In genomic region chr5:177470759-177471536, GRCh38 we compare ENCODE assay signal across 8 cellular contexts. TPM values are rescaled to one million over a fixed set of nuclear protein-coding genes. Genes with fewer than 3 reads are reported as not detected.
DNase-seq lines count a peak whose midpoint lies in the region; ATAC-seq and TF ChIP-seq lines count a peak whose summit lies in the region.
"Had no signal": no experiment of that assay in that cellular context is flagged by ENCODE, and none has a peak within 500 bp of the region (broad histone marks: within the 10 kb centered on the region; RNA-seq: fewer than 3 reads in every experiment).

No MANE protein-coding gene starts in this region.

- peaks cover 12% of the 10 kb centered on the region for H3K4me1 ChIP-seq in foreskin keratinocyte

- H3K27me3 ChIP-seq in foreskin keratinocyte, result no peaks in the 10 kb centered on the region

- POLR2A ChIA-PET in WTC11 (lab: Charles Lee), result interaction anchor here (0.5 to 6.0 kb wide), 8 partner anchors 7 to 606 kb away, joined by 3 to 53 read pairs (median 6); partner anchors contain the start of gene PDLIM7

- H3K27ac ChIP-seq in foreskin keratinocyte, result no peak overlapping the region

- H3K4me3 Mint-ChIP-seq in WTC11, result peak overlapping the region; percentile 76
- H3K4me3 Mint-ChIP-seq in stimulated activated naive CD8-positive, alpha-beta T cell treated with anti-CD3 and anti-CD28 coated beads, Interleukin-15, amount 100 ng/mL, for 72 hours, result peak overlapping the region; percentile 88 to 92

- H3K27ac Mint-ChIP-seq in WTC11, result peak overlapping the region; percentile 87; the same call in 1 of the 2 replicates
- H3K27ac Mint-ChIP-seq in stimulated activated naive CD8-positive, alpha-beta T cell treated with anti-CD3 and anti-CD28 coated beads, Interleukin-15, amount 100 ng/mL, for 72 hours, result peak overlapping the region in 1 of 2 donors; percentile 79

- DNase-seq in HCEC 1CT (peak; percentile 78), WTC11 (ENCODE audit: low spot score) (no peak), foreskin keratinocyte (no peak), DMS153 (lab: John Stamatoyannopoulos, UW) (no peak), GM03348 (ENCODE audit: low spot score) (no peak)
- DNase-seq in stimulated activated naive CD8-positive, alpha-beta T cell treated with anti-CD3 and anti-CD28 coated beads, Interleukin-15, amount 100 ng/mL, for 72 hours, result no peak
- no peak for DNase-seq in effector CD8-positive, alpha-beta T cell (lab: John Stamatoyannopoulos, UW)
- DNase-seq: activated gamma-delta T cell had no signal

- H3K9me3 Mint-ChIP-seq in WTC11, result peaks cover 2% of the 10 kb centered on the region
- no peaks in the 10 kb centered on the region for H3K9me3 Mint-ChIP-seq in stimulated activated naive CD8-positive, alpha-beta T cell treated with anti-CD3 and anti-CD28 coated beads, Interleukin-15, amount 100 ng/mL, for 72 hours

- H3K27me3 Mint-ChIP-seq in WTC11 (ENCODE audit: low read depth), result no peaks in the 10 kb centered on the region
- H3K27me3 Mint-ChIP-seq in stimulated activated naive CD8-positive, alpha-beta T cell treated with anti-CD3 and anti-CD28 coated beads, Interleukin-15, amount 100 ng/mL, for 72 hours, result no peaks in the 10 kb centered on the region

- no peak for TF ChIP-seq CTCF in WTC11 (IDR thresholded peaks at IDR 0.05)
- no peak for TF ChIP-seq CTCF in foreskin keratinocyte (conservative IDR thresholded peaks at IDR 0.05)

- CTCF ChIA-PET in WTC11 (lab: Charles Lee), result interaction anchor here (0.6 to 16.7 kb wide), 5 partner anchors 13 to 66 kb away, joined by 3 to 230 read pairs (median 18); partner anchors contain the start of gene PDLIM7

- peaks cover 33% of the 10 kb centered on the region for H3K36me3 Mint-ChIP-seq in WTC11

- ATAC-seq in WTC11 (no peak), foreskin keratinocyte (peak; percentile 21)
- no peak for ATAC-seq in stimulated activated naive CD8-positive, alpha-beta T cell treated with anti-CD3 and anti-CD28 coated beads, Interleukin-15, amount 100 ng/mL, for 72 hours

- H3K4me1 Mint-ChIP-seq in WTC11, result peaks cover 48% of the 10 kb centered on the region
- peaks cover 71% of the 10 kb centered on the region for H3K4me1 Mint-ChIP-seq in stimulated activated naive CD8-positive, alpha-beta T cell treated with anti-CD3 and anti-CD28 coated beads, Interleukin-15, amount 100 ng/mL, for 72 hours

TF ChIP-seq in WTC11, 78 proteins besides CTCF, POLR2A, EP300 and RAD21:
- TF ChIP-seq FOXP1 (CRISPR knock-in tag; IDR thresholded peaks at IDR 0.05; ENCODE audit: borderline replicate concordance) (0 out of 2 replicates have a peak, but pooled peaks have one; percentile 47), ESRRA (CRISPR knock-in tag; IDR thresholded peaks at IDR 0.05; ENCODE audit: borderline replicate concordance) (no peak), ATF2 (CRISPR knock-in tag; IDR thresholded peaks at IDR 0.05; ENCODE audit: borderline replicate concordance, low read depth) (no peak)

RNA-seq across cellular contexts. Expression of gene DBN1, which starts 2.5 kb away (rescaled TPM):
- total RNA-seq in WTC11 (2021) (267 to 288 TPM (median 269 TPM) in 3 replicates), foreskin keratinocyte (80.8 and 88.5 TPM in 2 replicates)
- 69.8 and 78.7 TPM in 2 replicates for polyA plus RNA-seq in foreskin keratinocyte

RNA-seq across cellular contexts. Expression of gene PRR7, which starts 24.3 kb away (rescaled TPM):
- total RNA-seq in WTC11 (2021) (13.1 to 14.7 TPM (median 14.6 TPM) in 3 replicates), foreskin keratinocyte (2.4 and 3.0 TPM in 2 replicates)
- polyA plus RNA-seq in foreskin keratinocyte, result 4.7 and 5.0 TPM in 2 replicates

RNA-seq across cellular contexts. Expression of gene PDLIM7, which starts 26.5 kb away (rescaled TPM):
- total RNA-seq in WTC11 (2021) (124 to 142 TPM (median 139 TPM) in 3 replicates), foreskin keratinocyte (71.7 and 77.8 TPM in 2 replicates)
- 106 and 107 TPM in 2 replicates for polyA plus RNA-seq in foreskin keratinocyte

RNA-seq across cellular contexts. Expression of gene DOK3, which starts 38.7 kb away (rescaled TPM):
- 9.0 to 9.9 TPM (median 9.0 TPM) in 3 replicates for total RNA-seq in WTC11 (2021)
- total RNA-seq in foreskin keratinocyte, result 2.1 and 2.2 TPM in 2 replicates
- polyA plus RNA-seq in foreskin keratinocyte, result 1.4 and 2.0 TPM in 2 replicates

RNA-seq across cellular contexts. Expression of gene GRK6, which starts 44.5 kb away (rescaled TPM):
- total RNA-seq in WTC11 (2021) (60.7 to 69.2 TPM (median 61.7 TPM) in 3 replicates), foreskin keratinocyte (49.4 and 58.1 TPM in 2 replicates)
- polyA plus RNA-seq in foreskin keratinocyte, result 44.7 and 50.5 TPM in 2 replicates
